In the genomic region with DNA sequence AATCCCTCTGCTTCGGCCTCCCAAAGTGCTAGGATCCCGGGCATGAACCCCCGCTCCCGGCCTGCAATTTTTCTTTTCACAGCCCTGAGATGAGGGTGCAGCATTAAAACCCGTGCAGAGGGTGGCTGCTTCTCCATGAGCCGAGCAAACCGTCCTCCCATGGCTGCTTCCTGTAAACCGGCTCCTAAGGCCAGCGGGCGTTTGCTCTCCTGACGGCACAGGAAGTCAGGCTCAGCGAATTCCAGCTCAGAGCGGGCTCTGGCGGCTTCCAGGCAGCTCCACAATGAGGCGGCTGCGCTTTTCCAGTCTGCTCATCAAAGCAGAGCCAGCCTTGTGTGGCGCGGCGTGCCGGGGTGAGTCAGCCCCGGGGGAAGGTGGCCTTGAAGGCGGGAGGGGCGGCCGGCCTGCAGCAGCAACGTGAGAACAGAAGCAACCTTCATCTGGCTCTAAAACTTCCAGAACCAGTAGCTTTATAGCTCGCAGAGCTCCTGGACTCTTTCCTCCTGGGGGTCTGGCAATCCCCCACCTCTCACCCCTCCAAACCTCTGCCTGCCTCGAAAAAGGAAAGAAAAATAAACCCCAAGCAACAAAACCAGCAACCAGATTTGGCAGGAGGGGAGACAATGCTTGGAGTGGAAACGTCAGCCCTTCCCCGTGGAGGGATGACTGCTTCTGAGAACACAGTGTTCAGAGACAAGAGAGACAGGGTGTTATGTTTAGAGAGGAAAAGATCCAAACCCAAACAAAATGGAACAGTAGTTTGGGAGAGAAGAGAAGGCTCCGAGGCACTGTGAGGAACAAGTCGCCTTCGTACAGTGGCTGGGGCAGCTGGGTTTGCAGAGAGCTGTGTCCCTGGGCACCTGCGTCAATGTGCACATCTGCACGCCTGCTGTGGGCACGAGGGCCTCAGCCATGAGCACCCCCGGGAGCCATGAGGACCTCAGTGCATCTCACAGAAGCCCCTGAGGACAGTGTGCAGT, we compare ENCODE assay signal across 1 cellular context.
TF ChIP-seq lines count a peak whose summit lies in the region.

No MANE protein-coding gene starts in this region.

TF ChIP-seq in HepG2, 621 proteins besides CTCF, POLR2A, EP300 and RAD21 (continued from another document and continues in another):
- TF ChIP-seq, protein P1, sequence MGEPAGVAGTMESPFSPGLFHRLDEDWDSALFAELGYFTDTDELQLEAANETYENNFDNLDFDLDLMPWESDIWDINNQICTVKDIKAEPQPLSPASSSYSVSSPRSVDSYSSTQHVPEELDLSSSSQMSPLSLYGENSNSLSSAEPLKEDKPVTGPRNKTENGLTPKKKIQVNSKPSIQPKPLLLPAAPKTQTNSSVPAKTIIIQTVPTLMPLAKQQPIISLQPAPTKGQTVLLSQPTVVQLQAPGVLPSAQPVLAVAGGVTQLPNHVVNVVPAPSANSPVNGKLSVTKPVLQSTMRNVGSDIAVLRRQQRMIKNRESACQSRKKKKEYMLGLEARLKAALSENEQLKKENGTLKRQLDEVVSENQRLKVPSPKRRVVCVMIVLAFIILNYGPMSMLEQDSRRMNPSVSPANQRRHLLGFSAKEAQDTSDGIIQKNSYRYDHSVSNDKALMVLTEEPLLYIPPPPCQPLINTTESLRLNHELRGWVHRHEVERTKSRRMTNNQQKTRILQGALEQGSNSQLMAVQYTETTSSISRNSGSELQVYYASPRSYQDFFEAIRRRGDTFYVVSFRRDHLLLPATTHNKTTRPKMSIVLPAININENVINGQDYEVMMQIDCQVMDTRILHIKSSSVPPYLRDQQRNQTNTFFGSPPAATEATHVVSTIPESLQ (CRISPR knock-in tag; conservative IDR thresholded peaks at IDR 0.05), result no peak
- TF ChIP-seq, protein P2, sequence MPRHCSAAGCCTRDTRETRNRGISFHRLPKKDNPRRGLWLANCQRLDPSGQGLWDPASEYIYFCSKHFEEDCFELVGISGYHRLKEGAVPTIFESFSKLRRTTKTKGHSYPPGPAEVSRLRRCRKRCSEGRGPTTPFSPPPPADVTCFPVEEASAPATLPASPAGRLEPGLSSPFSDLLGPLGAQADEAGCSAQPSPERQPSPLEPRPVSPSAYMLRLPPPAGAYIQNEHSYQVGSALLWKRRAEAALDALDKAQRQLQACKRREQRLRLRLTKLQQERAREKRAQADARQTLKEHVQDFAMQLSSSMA (CRISPR knock-in tag; IDR thresholded peaks at IDR 0.05), result 0 out of 2 replicates have a peak, but pooled peaks have one; percentile 46
- TF ChIP-seq, protein P3, sequence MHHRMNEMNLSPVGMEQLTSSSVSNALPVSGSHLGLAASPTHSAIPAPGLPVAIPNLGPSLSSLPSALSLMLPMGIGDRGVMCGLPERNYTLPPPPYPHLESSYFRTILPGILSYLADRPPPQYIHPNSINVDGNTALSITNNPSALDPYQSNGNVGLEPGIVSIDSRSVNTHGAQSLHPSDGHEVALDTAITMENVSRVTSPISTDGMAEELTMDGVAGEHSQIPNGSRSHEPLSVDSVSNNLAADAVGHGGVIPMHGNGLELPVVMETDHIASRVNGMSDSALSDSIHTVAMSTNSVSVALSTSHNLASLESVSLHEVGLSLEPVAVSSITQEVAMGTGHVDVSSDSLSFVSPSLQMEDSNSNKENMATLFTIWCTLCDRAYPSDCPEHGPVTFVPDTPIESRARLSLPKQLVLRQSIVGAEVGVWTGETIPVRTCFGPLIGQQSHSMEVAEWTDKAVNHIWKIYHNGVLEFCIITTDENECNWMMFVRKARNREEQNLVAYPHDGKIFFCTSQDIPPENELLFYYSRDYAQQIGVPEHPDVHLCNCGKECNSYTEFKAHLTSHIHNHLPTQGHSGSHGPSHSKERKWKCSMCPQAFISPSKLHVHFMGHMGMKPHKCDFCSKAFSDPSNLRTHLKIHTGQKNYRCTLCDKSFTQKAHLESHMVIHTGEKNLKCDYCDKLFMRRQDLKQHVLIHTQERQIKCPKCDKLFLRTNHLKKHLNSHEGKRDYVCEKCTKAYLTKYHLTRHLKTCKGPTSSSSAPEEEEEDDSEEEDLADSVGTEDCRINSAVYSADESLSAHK (CRISPR knock-in tag; IDR thresholded peaks at IDR 0.05; ENCODE audit: borderline replicate concordance), result no peak
- TF ChIP-seq SNAI1 (CRISPR knock-in tag; IDR thresholded peaks at IDR 0.05; ENCODE audit: borderline replicate concordance), result 0 out of 2 replicates have a peak, but pooled peaks have one; percentile 8
- TF ChIP-seq ARNTL (CRISPR knock-in tag; IDR thresholded peaks at IDR 0.05), result peak; percentile 81; the same call in 1 of the 2 replicates
- TF ChIP-seq U2AF2 (IDR thresholded peaks at IDR 0.05; ENCODE audit: low read depth, low read length), result no peak
- TF ChIP-seq IRF2 (CRISPR knock-in tag; IDR thresholded peaks at IDR 0.05), result peak; percentile 87
- TF ChIP-seq, protein P4, sequence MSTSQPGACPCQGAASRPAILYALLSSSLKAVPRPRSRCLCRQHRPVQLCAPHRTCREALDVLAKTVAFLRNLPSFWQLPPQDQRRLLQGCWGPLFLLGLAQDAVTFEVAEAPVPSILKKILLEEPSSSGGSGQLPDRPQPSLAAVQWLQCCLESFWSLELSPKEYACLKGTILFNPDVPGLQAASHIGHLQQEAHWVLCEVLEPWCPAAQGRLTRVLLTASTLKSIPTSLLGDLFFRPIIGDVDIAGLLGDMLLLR (CRISPR knock-in tag; IDR thresholded peaks at IDR 0.05), result no peak
- TF ChIP-seq EEA1 (CRISPR knock-in tag; IDR thresholded peaks at IDR 0.05; ENCODE audit: borderline replicate concordance), result no peak
- TF ChIP-seq ATM (IDR thresholded peaks at IDR 0.05; ENCODE audit: borderline replicate concordance), result no peak
- TF ChIP-seq NFKB2 (CRISPR knock-in tag; IDR thresholded peaks at IDR 0.05; ENCODE audit: borderline replicate concordance), result no peak
- TF ChIP-seq PHB2 (IDR thresholded peaks at IDR 0.05; ENCODE audit: partially characterized antibody), result no peak
- TF ChIP-seq, protein P5, sequence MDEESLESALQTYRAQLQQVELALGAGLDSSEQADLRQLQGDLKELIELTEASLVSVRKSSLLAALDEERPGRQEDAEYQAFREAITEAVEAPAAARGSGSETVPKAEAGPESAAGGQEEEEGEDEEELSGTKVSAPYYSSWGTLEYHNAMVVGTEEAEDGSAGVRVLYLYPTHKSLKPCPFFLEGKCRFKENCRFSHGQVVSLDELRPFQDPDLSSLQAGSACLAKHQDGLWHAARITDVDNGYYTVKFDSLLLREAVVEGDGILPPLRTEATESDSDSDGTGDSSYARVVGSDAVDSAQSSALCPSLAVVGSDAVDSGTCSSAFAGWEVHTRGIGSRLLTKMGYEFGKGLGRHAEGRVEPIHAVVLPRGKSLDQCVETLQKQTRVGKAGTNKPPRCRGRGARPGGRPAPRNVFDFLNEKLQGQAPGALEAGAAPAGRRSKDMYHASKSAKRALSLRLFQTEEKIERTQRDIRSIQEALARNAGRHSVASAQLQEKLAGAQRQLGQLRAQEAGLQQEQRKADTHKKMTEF (CRISPR knock-in tag; IDR thresholded peaks at IDR 0.05), result peak; percentile 94
- TF ChIP-seq SRSF1 (optimal IDR thresholded peaks at IDR 0.05; ENCODE audit: low read depth, low read length), result no peak
- TF ChIP-seq KDM3A (CRISPR knock-in tag; IDR thresholded peaks at IDR 0.05; ENCODE audit: low read depth), result peak; percentile 94
- TF ChIP-seq PCBP1 (IDR thresholded peaks at IDR 0.05; ENCODE audit: borderline replicate concordance, low read depth, low read length), result no peak; the same call in 1 of the 2 replicates
- TF ChIP-seq SYNCRIP (IDR thresholded peaks at IDR 0.05; ENCODE audit: insufficient read depth, low read depth, low read length), result no peak
- no peak for TF ChIP-seq MTA3 (CRISPR knock-in tag; IDR thresholded peaks at IDR 0.05)
- TF ChIP-seq ZNF780A (CRISPR knock-in tag; IDR thresholded peaks at IDR 0.05), result no peak
- TF ChIP-seq ZNF383 (CRISPR knock-in tag; IDR thresholded peaks at IDR 0.05; ENCODE audit: borderline replicate concordance), result no peak
- TF ChIP-seq, protein P6, sequence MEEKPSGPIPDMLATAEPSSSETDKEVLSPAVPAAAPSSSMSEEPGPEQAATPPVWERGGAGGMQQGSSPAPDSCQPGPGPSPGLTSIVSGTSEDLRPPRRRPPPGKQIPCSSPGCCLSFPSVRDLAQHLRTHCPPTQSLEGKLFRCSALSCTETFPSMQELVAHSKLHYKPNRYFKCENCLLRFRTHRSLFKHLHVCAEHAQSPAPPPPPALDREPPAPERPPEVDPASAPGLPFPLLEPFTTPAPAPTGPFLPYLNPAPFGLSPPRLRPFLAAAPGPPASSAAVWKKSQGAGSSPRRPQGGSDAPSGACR (CRISPR knock-in tag; IDR thresholded peaks at IDR 0.05), result peak; percentile 87
- peak; percentile 47; the same call in 1 of the 2 replicates for TF ChIP-seq ZNF232 (CRISPR knock-in tag; IDR thresholded peaks at IDR 0.05; ENCODE audit: borderline replicate concordance)
- no peak for TF ChIP-seq FLYWCH1 (CRISPR knock-in tag; IDR thresholded peaks at IDR 0.05)
- TF ChIP-seq, protein P7, sequence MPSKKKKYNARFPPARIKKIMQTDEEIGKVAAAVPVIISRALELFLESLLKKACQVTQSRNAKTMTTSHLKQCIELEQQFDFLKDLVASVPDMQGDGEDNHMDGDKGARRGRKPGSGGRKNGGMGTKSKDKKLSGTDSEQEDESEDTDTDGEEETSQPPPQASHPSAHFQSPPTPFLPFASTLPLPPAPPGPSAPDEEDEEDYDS (CRISPR knock-in tag; IDR thresholded peaks at IDR 0.05), result peak; percentile 71
- TF ChIP-seq ZFP36 (IDR thresholded peaks at IDR 0.05; ENCODE audit: borderline replicate concordance, low read depth, low read length, partially characterized antibody), result no peak
- TF ChIP-seq JARID2 (CRISPR knock-in tag; IDR thresholded peaks at IDR 0.05; ENCODE audit: insufficient replicate concordance), result peak; percentile 88
- TF ChIP-seq SP5 (CRISPR knock-in tag; IDR thresholded peaks at IDR 0.05; ENCODE audit: borderline replicate concordance, low read depth), result peak; percentile 69
- TF ChIP-seq, protein P8, sequence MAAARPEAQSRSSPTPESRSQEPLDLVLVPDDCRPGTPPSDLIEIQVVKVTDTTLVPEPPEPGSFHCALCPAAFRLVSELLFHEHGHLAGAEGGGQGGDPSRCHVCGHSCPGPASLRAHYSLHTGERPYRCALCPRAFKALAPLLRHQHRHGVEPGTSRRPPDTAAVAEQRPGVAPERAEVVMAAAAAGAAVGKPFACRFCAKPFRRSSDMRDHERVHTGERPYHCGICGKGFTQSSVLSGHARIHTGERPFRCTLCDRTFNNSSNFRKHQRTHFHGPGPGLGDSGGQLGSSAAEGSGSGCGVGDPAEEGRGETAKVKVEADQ (CRISPR knock-in tag; IDR thresholded peaks at IDR 0.05; ENCODE audit: borderline replicate concordance), result peak; percentile 70; the same call in 1 of the 2 replicates
- peak; percentile 86 for TF ChIP-seq JUN (CRISPR knock-in tag; IDR thresholded peaks at IDR 0.05)
- TF ChIP-seq, protein P9, sequence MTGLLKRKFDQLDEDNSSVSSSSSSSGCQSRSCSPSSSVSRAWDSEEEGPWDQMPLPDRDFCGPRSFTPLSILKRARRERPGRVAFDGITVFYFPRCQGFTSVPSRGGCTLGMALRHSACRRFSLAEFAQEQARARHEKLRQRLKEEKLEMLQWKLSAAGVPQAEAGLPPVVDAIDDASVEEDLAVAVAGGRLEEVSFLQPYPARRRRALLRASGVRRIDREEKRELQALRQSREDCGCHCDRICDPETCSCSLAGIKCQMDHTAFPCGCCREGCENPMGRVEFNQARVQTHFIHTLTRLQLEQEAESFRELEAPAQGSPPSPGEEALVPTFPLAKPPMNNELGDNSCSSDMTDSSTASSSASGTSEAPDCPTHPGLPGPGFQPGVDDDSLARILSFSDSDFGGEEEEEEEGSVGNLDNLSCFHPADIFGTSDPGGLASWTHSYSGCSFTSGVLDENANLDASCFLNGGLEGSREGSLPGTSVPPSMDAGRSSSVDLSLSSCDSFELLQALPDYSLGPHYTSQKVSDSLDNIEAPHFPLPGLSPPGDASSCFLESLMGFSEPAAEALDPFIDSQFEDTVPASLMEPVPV (CRISPR knock-in tag; IDR thresholded peaks at IDR 0.05), result no peak
- TF ChIP-seq, protein P10, sequence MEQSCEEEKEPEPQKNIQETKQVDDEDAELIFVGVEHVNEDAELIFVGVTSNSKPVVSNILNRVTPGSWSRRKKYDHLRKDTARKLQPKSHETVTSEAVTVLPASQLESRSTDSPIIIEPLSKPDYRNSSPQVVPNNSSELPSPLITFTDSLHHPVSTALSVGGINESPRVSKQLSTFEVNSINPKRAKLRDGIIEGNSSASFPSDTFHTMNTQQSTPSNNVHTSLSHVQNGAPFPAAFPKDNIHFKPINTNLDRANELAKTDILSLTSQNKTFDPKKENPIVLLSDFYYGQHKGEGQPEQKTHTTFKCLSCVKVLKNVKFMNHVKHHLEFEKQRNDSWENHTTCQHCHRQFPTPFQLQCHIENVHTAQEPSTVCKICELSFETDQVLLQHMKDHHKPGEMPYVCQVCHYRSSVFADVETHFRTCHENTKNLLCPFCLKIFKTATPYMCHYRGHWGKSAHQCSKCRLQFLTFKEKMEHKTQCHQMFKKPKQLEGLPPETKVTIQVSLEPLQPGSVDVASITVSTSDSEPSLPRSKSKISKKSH (CRISPR knock-in tag; IDR thresholded peaks at IDR 0.05; ENCODE audit: borderline replicate concordance), result peak; percentile 75; the same call in 1 of the 2 replicates
- TF ChIP-seq SIX4 (CRISPR knock-in tag; IDR thresholded peaks at IDR 0.05), result peak; percentile 64
- no peak for TF ChIP-seq MAFG (CRISPR knock-in tag; IDR thresholded peaks at IDR 0.05)
- TF ChIP-seq KDM1A (CRISPR knock-in tag; IDR thresholded peaks at IDR 0.05), result 0 out of 2 replicates have a peak, but pooled peaks have one; percentile 32
- TF ChIP-seq U2AF1 (optimal IDR thresholded peaks at IDR 0.05; ENCODE audit: low read depth, low read length), result no peak
- peak; percentile 94 for TF ChIP-seq ETV5 (CRISPR knock-in tag; IDR thresholded peaks at IDR 0.05; ENCODE audit: borderline replicate concordance)
- no peak for TF ChIP-seq SP4 (CRISPR knock-in tag; IDR thresholded peaks at IDR 0.05)
- no peak for TF ChIP-seq SMYD3 (CRISPR knock-in tag; IDR thresholded peaks at IDR 0.05)
- no peak for TF ChIP-seq ISX (CRISPR knock-in tag; conservative IDR thresholded peaks at IDR 0.05)
- TF ChIP-seq ZSCAN9 (CRISPR knock-in tag; IDR thresholded peaks at IDR 0.05; ENCODE audit: borderline replicate concordance), result peak; percentile 95
- TF ChIP-seq, protein P11, sequence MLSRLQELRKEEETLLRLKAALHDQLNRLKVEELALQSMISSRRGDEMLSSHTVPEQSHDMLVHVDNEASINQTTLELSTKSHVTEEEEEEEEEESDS (CRISPR knock-in tag; IDR thresholded peaks at IDR 0.05; ENCODE audit: borderline replicate concordance), result no peak
- no peak for TF ChIP-seq ZNF776 (CRISPR knock-in tag; IDR thresholded peaks at IDR 0.05)
